Comparison of ENCODE assay signal across 1 cellular context in genomic region chr7:5589819-5590595, GRCh38.
TF ChIP-seq lines count a peak whose summit lies in the region.

No MANE protein-coding gene starts in this region.

TF ChIP-seq in H1, 55 proteins besides CTCF, POLR2A, EP300 and RAD21:
- no peak for TF ChIP-seq RNF2 (IDR thresholded peaks at IDR 0.05; ENCODE audit: borderline replicate concordance, low read depth, low read length, missing control alignments, poor library complexity, severe bottlenecking)
- TF ChIP-seq, protein P1, sequence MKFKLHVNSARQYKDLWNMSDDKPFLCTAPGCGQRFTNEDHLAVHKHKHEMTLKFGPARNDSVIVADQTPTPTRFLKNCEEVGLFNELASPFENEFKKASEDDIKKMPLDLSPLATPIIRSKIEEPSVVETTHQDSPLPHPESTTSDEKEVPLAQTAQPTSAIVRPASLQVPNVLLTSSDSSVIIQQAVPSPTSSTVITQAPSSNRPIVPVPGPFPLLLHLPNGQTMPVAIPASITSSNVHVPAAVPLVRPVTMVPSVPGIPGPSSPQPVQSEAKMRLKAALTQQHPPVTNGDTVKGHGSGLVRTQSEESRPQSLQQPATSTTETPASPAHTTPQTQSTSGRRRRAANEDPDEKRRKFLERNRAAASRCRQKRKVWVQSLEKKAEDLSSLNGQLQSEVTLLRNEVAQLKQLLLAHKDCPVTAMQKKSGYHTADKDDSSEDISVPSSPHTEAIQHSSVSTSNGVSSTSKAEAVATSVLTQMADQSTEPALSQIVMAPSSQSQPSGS (IDR thresholded peaks at IDR 0.05; ENCODE audit: low read length) = no peak
